In the genomic region with DNA sequence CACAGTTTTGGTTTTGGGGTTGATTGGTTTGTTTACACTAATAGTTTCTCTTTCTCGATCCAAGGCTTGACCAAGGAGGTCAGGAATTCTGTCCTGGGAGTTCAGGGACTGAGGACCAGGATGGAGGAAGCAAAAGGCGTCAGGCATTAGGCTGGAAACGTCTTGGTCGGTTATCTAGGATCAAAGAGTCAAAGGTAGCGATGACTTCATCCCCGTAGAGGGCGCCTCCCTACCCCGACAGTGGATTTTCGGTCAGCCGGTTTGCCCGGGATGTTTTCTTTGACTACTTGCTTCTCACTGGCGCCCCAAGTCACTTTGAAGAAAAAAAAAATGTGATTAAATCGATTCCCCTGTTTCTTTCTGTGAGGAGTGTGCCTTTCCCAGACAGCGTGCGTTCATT, we compare ENCODE assay signal across 8 cellular contexts. TPM values are rescaled to one million over a fixed set of nuclear protein-coding genes. Genes with fewer than 3 reads are reported as not detected.
DNase-seq lines count a peak whose midpoint lies in the region; ATAC-seq and TF ChIP-seq lines count a peak whose summit lies in the region.

No MANE protein-coding gene starts in this region.

- peaks cover 0 to 31% (median 23%) of the 10 kb centered on the region in 9 donors for H3K4me1 ChIP-seq in heart right ventricle

- peaks cover 23% of the 10 kb centered on the region for H3K4me1 Mint-ChIP-seq in activated T-cell treated with anti-CD3 and anti-CD28 coated beads, Interleukin-2, amount 50 U/mL, for 72 hours (ENCODE audit: low read depth)

- H3K27ac Mint-ChIP-seq in activated T-cell treated with anti-CD3 and anti-CD28 coated beads, Interleukin-2, amount 50 U/mL, for 72 hours, result no peak overlapping the region

- H3K27me3 ChIP-seq in kidney epithelial cell (ENCODE audit: control insufficient read depth, insufficient read depth, low read length) (peaks cover 19% of the 10 kb centered on the region), heart right ventricle (peaks cover 0 to 74% (median 53%) of the 10 kb centered on the region in 7 donors)

- H3K4me3 ChIP-seq in kidney epithelial cell (ENCODE audit: low read depth, low read length) (no peak overlapping the region), heart right ventricle (no peak overlapping the region)

- peaks cover 64% of the 10 kb centered on the region for H3K27me3 Mint-ChIP-seq in activated T-cell treated with anti-CD3 and anti-CD28 coated beads, Interleukin-2, amount 50 U/mL, for 72 hours (ENCODE audit: low read depth)

- ATAC-seq in activated T-cell treated with anti-CD3 and anti-CD28 coated beads, Interleukin-2, amount 50 U/mL, for 72 hours (replicated peaks in 1 of 2), result no peak
- ATAC-seq in HG03108 (IDR thresholded peaks at IDR 0.05; ENCODE audit: unreplicated experiment), result no peak
- no peak for ATAC-seq in heart right ventricle
- ATAC-seq in HG03159 (IDR thresholded peaks at IDR 0.05; ENCODE audit: unreplicated experiment), result no peak

- no peaks in the 10 kb centered on the region for H3K9me3 ChIP-seq in heart right ventricle

- peaks cover 0 to 2% of the 10 kb centered on the region in 2 donors for H3K36me3 Mint-ChIP-seq in activated T-cell treated with anti-CD3 and anti-CD28 coated beads, Interleukin-2, amount 50 U/mL, for 72 hours (ENCODE audit: insufficient read depth in 2 of 2)

- intact Hi-C loops in heart right ventricle (cut with DNase I), result no loop called here

- 39 to 40% methylated on average over 15 of the region's 15 CpGs for WGBS in heart right ventricle, 2 donors

- H3K4me3 Mint-ChIP-seq in activated T-cell treated with anti-CD3 and anti-CD28 coated beads, Interleukin-2, amount 50 U/mL, for 72 hours, result peak overlapping the region; percentile 77 to 84

- H3K36me3 ChIP-seq in kidney epithelial cell (ENCODE audit: control insufficient read depth, insufficient read depth, low read length) (no peaks in the 10 kb centered on the region), heart right ventricle (no peaks in the 10 kb centered on the region)

- DNase-seq in stimulated activated CD4-positive, alpha-beta T cell treated with anti-CD3 and anti-CD28 coated beads, Interleukin-1b, Interleukin-23, amount 100 ng/mL, for 48 hours, result peak; percentile 9
- DNase-seq in stimulated activated CD4-positive, alpha-beta T cell treated with anti-CD3 and anti-CD28 coated beads, Interleukin-4, amount 100 ng/mL, for 24 hours, result no peak
- peak; percentile 22 to 34 for DNase-seq in activated T-cell treated with anti-CD3 and anti-CD28 coated beads, Interleukin-2, amount 50 U/mL, for 72 hours
- DNase-seq in kidney epithelial cell (ENCODE audit: low read depth) (no peak), NCI-H69 (lab: John Stamatoyannopoulos, UW) (no peak), heart right ventricle (no peak)

- no peaks in the 10 kb centered on the region for H3K9me3 Mint-ChIP-seq in activated T-cell treated with anti-CD3 and anti-CD28 coated beads, Interleukin-2, amount 50 U/mL, for 72 hours

- peak; percentile 1 for TF ChIP-seq CTCF in kidney epithelial cell (IDR thresholded peaks at IDR 0.05; ENCODE audit: insufficient read depth, low read length, poor library complexity, severe bottlenecking)
- no peak for TF ChIP-seq CTCF in heart right ventricle (IDR thresholded peaks at IDR 0.05)

- no peak overlapping the region for H3K27ac ChIP-seq in heart right ventricle

RNA-seq across cellular contexts. Expression of gene FHDC1, which starts 1.0 kb away (rescaled TPM):
- total RNA-seq in activated T-cell treated with anti-CD3 and anti-CD28 coated beads, Interleukin-2, amount 50 U/mL, for 72 hours, result under 1 TPM; 0.10 to 0.14 TPM
- total RNA-seq in kidney epithelial cell (3.1 and 3.7 TPM in 2 replicates), heart right ventricle (under 1 TPM; 0.08 to 0.43 (median 0.18) TPM)
- polyA plus RNA-seq in heart right ventricle, result under 1 TPM; 0.19 to 0.29 TPM

Comparison
In these comparisons a context has a peak if more than half of its experiments do, and no peak if none do; other contexts are left out.
1. DNase-seq: peak in stimulated activated CD4-positive, alpha-beta T cell treated with anti-CD3 and anti-CD28 coated beads, Interleukin-1b, Interleukin-23, amount 100 ng/mL, for 48 hours (single experiment) and activated T-cell treated with anti-CD3 and anti-CD28 coated beads, Interleukin-2, amount 50 U/mL, for 72 hours (2 of 2); none in stimulated activated CD4-positive, alpha-beta T cell treated with anti-CD3 and anti-CD28 coated beads, Interleukin-4, amount 100 ng/mL, for 24 hours (single experiment), kidney epithelial cell (single experiment), NCI-H69 (single experiment) and heart right ventricle (0 of 2).